Comparison of ENCODE assay signal across 13 cellular contexts in the genomic region with DNA sequence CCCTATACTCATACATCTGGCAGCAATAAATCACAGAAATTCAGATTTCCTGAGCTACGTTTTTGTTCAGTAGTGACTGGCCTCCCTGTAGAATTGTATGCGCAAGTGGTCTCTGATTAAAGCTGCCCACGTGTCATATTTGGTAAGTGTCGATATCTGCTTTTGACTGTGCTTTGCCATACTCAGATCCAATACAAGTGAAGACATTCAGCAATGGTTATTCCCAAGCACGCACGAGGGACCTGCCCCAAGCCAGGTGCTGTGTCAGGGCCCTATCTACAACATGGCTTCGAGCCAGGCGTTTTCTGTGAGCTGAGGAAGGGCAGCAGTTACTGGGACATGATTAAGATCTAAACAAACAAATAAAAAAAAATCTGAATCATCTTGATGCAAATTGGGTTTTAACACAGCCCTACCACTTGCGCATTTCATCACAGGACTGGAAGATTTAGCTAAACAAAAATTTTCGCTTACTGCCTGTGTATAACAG. TPM values are rescaled to one million over a fixed set of nuclear protein-coding genes. Genes with fewer than 3 reads are reported as not detected.
DNase-seq lines count a peak whose midpoint lies in the region; ATAC-seq and TF ChIP-seq lines count a peak whose summit lies in the region.
"Had no signal": no experiment of that assay in that cellular context is flagged by ENCODE, and none has a peak within 500 bp of the region (broad histone marks: within the 10 kb centered on the region; RNA-seq: fewer than 3 reads in every experiment).

No MANE protein-coding gene starts in this region.

- peak overlapping the region; percentile 35 for H3K4me3 Mint-ChIP-seq in activated T-helper 17 cell treated with anti-CD3 and anti-CD28 coated beads, Interleukin-2, amount 50 U/mL, for 72 hours
- no peak overlapping the region for H3K4me3 Mint-ChIP-seq in naive thymus-derived CD4-positive, alpha-beta T cell
- no peak overlapping the region for H3K4me3 Mint-ChIP-seq in CD14-positive monocyte

- peaks cover 9 to 18% of the 10 kb centered on the region in 2 donors for H3K4me1 ChIP-seq in naive thymus-derived CD4-positive, alpha-beta T cell (ENCODE audit: control insufficient read depth in 2 of 2, insufficient read depth in 2 of 2, low read length in 2 of 2)

- H3K27ac Mint-ChIP-seq in activated T-helper 17 cell treated with anti-CD3 and anti-CD28 coated beads, Interleukin-2, amount 50 U/mL, for 72 hours: peak overlapping the region; percentile 96
- H3K27ac Mint-ChIP-seq in naive thymus-derived CD4-positive, alpha-beta T cell: peak overlapping the region in 6 of 9 donors; percentile 38 to 84 (median 74)
- peak overlapping the region in 1 of 7 donors; percentile 29 for H3K27ac Mint-ChIP-seq in CD14-positive monocyte

- H3K4me1 Mint-ChIP-seq in activated T-helper 17 cell treated with anti-CD3 and anti-CD28 coated beads, Interleukin-2, amount 50 U/mL, for 72 hours: peaks cover 72% of the 10 kb centered on the region
- peaks cover 27 to 81% (median 73%) of the 10 kb centered on the region in 7 donors for H3K4me1 Mint-ChIP-seq in naive thymus-derived CD4-positive, alpha-beta T cell
- H3K4me1 Mint-ChIP-seq in CD14-positive monocyte: no peaks in the 10 kb centered on the region

- ATAC-seq in activated T-helper 17 cell treated with anti-CD3 and anti-CD28 coated beads, Interleukin-2, amount 50 U/mL, for 72 hours (replicated peaks): peak; percentile 71
- ATAC-seq in naive thymus-derived CD4-positive, alpha-beta T cell: peak; percentile 42
- no peak for ATAC-seq in GM19395 (IDR thresholded peaks at IDR 0.05; ENCODE audit: unreplicated experiment)

- DNase-seq in DMS79 treated with DMSO at 0.1 percent for 48 hours (lab: John Stamatoyannopoulos, UW): peak; percentile 4
- DNase-seq in DMS79 (lab: John Stamatoyannopoulos, UW): no peak
- DNase-seq in HT-29 (ENCODE audit: low spot score): peak; percentile 74
- DNase-seq in naive thymus-derived CD4-positive, alpha-beta T cell: no peak
- no peak for DNase-seq in NK-92 (lab: John Stamatoyannopoulos, UW; ENCODE audit: unreplicated experiment)
- DNase-seq in CD14-positive monocyte (ENCODE audit: low spot score): no peak
- DNase-seq: cerebellar nuclear complex, NCI-H446, ovary, SW 1271 had no signal

- peaks cover 100% of the 10 kb centered on the region for H3K36me3 Mint-ChIP-seq in activated T-helper 17 cell treated with anti-CD3 and anti-CD28 coated beads, Interleukin-2, amount 50 U/mL, for 72 hours (ENCODE audit: low read depth)
- peaks cover 10 to 39% (median 16%) of the 10 kb centered on the region in 5 donors for H3K36me3 Mint-ChIP-seq in naive thymus-derived CD4-positive, alpha-beta T cell
- peaks cover 0 to 3% of the 10 kb centered on the region in 2 donors for H3K36me3 Mint-ChIP-seq in CD14-positive monocyte

- H3K9me3 Mint-ChIP-seq in activated T-helper 17 cell treated with anti-CD3 and anti-CD28 coated beads, Interleukin-2, amount 50 U/mL, for 72 hours: no peaks in the 10 kb centered on the region
- no peaks in the 10 kb centered on the region for H3K9me3 Mint-ChIP-seq in naive thymus-derived CD4-positive, alpha-beta T cell
- H3K9me3 Mint-ChIP-seq in CD14-positive monocyte: no peaks in the 10 kb centered on the region

- no peaks in the 10 kb centered on the region for H3K27me3 ChIP-seq in naive thymus-derived CD4-positive, alpha-beta T cell (ENCODE audit: control insufficient read depth in 2 of 2, insufficient read depth in 2 of 2, low read length in 2 of 2)
- H3K27me3 ChIP-seq: ovary, tibial nerve had no signal

- POLR2A ChIA-PET in naive thymus-derived CD4-positive, alpha-beta T cell (lab: Charles Lee): interaction anchor here (0.6 to 1.0 kb wide), 6 partner anchors 8 to 687 kb away, joined by 3 to 4 read pairs (median 3); no protein-coding TSS in a partner anchor

- no peak overlapping the region for H3K27ac ChIP-seq in naive thymus-derived CD4-positive, alpha-beta T cell (ENCODE audit: low read depth, low read length)
- H3K27ac ChIP-seq: ovary had no signal

- peaks cover 0 to 10% (median 4%) of the 10 kb centered on the region in 3 experiments for H3K36me3 ChIP-seq in naive thymus-derived CD4-positive, alpha-beta T cell (ENCODE audit: control insufficient read depth in 2 of 3, insufficient read depth in 3 of 3, low read length in 3 of 3)
- H3K36me3 ChIP-seq: ovary, tibial nerve had no signal

- H3K4me3 ChIP-seq in naive thymus-derived CD4-positive, alpha-beta T cell (ENCODE audit: low read length): no peak overlapping the region
- H3K4me3 ChIP-seq: ovary, tibial nerve had no signal

- no peaks in the 10 kb centered on the region for H3K9me3 ChIP-seq in naive thymus-derived CD4-positive, alpha-beta T cell (ENCODE audit: control insufficient read depth in 2 of 3, low read length in 3 of 3)
- H3K9me3 ChIP-seq: ovary, tibial nerve had no signal

- CTCF ChIA-PET in naive thymus-derived CD4-positive, alpha-beta T cell (lab: Charles Lee): interaction anchor here (0.6 to 1.0 kb wide), 2 partner anchors 8 to 338 kb away, joined by 3 read pairs; no protein-coding TSS in a partner anchor

- intact Hi-C loops in naive thymus-derived CD4-positive, alpha-beta T cell (cut with micrococcal nuclease): no loop called here
- intact Hi-C loops in CD14-positive monocyte (cut with micrococcal nuclease): no loop called here

- no peaks in the 10 kb centered on the region for H3K27me3 Mint-ChIP-seq in activated T-helper 17 cell treated with anti-CD3 and anti-CD28 coated beads, Interleukin-2, amount 50 U/mL, for 72 hours
- H3K27me3 Mint-ChIP-seq in naive thymus-derived CD4-positive, alpha-beta T cell: no peaks in the 10 kb centered on the region
- H3K27me3 Mint-ChIP-seq in CD14-positive monocyte (ENCODE audit: low read depth in 3 of 3): peaks cover 0 to 2% (median 0%) of the 10 kb centered on the region in 3 donors

- TF ChIP-seq CTCF in CD14-positive monocyte (IDR thresholded peaks at IDR 0.05): no peak

RNA-seq across cellular contexts. Expression of a gene that starts 47.2 kb away (rescaled TPM):
- 12.3 and 30.7 TPM in 2 replicates for total RNA-seq in HT-29 (2014; rRNA removed; shearing (Covaris generic))
- total RNA-seq in activated T-helper 17 cell treated with anti-CD3 and anti-CD28 coated beads, Interleukin-2, amount 50 U/mL, for 72 hours: 10 to 100 TPM; 46.0 to 69.3 TPM
- 10 to 100 TPM; 44.8 to 70.9 (median 68.0) TPM for total RNA-seq in naive thymus-derived CD4-positive, alpha-beta T cell
- 10 to 100 TPM; 45.6 to 54.7 TPM for polyA plus RNA-seq in naive thymus-derived CD4-positive, alpha-beta T cell
- polyA plus RNA-seq in CD14-positive monocyte: 10 to 100 TPM; 24.8 to 27.0 TPM

Comparison
In these comparisons a context has a peak if more than half of its experiments do, and no peak if none do; other contexts are left out.
1. DNase-seq: peak in DMS79 treated with DMSO at 0.1 percent for 48 hours (single experiment) and HT-29 (single experiment); none in DMS79 (single experiment), naive thymus-derived CD4-positive, alpha-beta T cell (0 of 9), NK-92 (single experiment) and CD14-positive monocyte (single experiment).